ENCODE assay signal across 1 cellular context in genomic region chr11:72814139-72814830, GRCh38.
A peak's percentile ranks its signal among the peaks of the same experiment; 100 is the strongest.
TF ChIP-seq lines count a peak whose summit lies in the region.

Gene ATG16L2 (plus strand): TSS chr11:72814411. CDS start chr11:72814446, 35 bp downstream.

TF ChIP-seq in HepG2, 621 proteins besides CTCF, POLR2A, EP300 and RAD21 (continued from another document and continues in another):
- no peak for TF ChIP-seq ZNF503 (CRISPR knock-in tag; IDR thresholded peaks at IDR 0.05)
- TF ChIP-seq ZNF543 (CRISPR knock-in tag; IDR thresholded peaks at IDR 0.05) = peak; percentile 30; the same call in 1 of the 2 replicates
- TF ChIP-seq EEA1 (CRISPR knock-in tag; IDR thresholded peaks at IDR 0.05; ENCODE audit: borderline replicate concordance) = peak; percentile 63; the same call in 1 of the 2 replicates
- no peak for TF ChIP-seq NFE2 (CRISPR knock-in tag; IDR thresholded peaks at IDR 0.05)
- peak; percentile 25; the same call in 1 of the 2 replicates for TF ChIP-seq KMT2A (CRISPR knock-in tag; IDR thresholded peaks at IDR 0.05)
- peak; percentile 74; the same call in 1 of the 2 replicates for TF ChIP-seq ZBTB2 (CRISPR knock-in tag; IDR thresholded peaks at IDR 0.05; ENCODE audit: low read depth)
- TF ChIP-seq ONECUT2 (CRISPR knock-in tag; IDR thresholded peaks at IDR 0.05) = no peak
- TF ChIP-seq ZNF274 (CRISPR knock-in tag; IDR thresholded peaks at IDR 0.05) = no peak; the same call in 1 of the 2 replicates
- 0 out of 2 replicates have a peak, but pooled peaks have one; percentile 20 for TF ChIP-seq TRAFD1 (CRISPR knock-in tag; IDR thresholded peaks at IDR 0.05; ENCODE audit: borderline replicate concordance)
- no peak for TF ChIP-seq NR2F6 (IDR thresholded peaks at IDR 0.05)
- TF ChIP-seq NR2F6 (CRISPR knock-in tag; IDR thresholded peaks at IDR 0.05) = 0 out of 2 replicates have a peak, but pooled peaks have one; percentile 5
- no peak for TF ChIP-seq U2AF1 (optimal IDR thresholded peaks at IDR 0.05; ENCODE audit: low read depth, low read length)
- TF ChIP-seq KDM2A (CRISPR knock-in tag; IDR thresholded peaks at IDR 0.05; ENCODE audit: borderline replicate concordance, low read depth) = no peak
- 0 out of 2 replicates have a peak, but pooled peaks have one; percentile 54 for TF ChIP-seq ZNF253 (CRISPR knock-in tag; IDR thresholded peaks at IDR 0.05; ENCODE audit: borderline replicate concordance)
- TF ChIP-seq, protein P1, sequence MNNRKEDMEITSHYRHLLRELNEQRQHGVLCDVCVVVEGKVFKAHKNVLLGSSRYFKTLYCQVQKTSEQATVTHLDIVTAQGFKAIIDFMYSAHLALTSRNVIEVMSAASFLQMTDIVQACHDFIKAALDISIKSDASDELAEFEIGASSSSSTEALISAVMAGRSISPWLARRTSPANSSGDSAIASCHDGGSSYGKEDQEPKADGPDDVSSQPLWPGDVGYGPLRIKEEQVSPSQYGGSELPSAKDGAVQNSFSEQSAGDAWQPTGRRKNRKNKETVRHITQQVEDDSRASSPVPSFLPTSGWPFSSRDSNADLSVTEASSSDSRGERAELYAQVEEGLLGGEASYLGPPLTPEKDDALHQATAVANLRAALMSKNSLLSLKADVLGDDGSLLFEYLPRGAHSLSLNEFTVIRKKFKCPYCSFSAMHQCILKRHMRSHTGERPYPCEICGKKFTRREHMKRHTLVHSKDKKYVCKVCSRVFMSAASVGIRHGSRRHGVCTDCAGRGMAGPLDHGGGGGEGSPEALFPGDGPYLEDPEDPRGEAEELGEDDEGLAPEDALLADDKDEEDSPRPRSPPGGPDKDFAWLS (CRISPR knock-in tag; IDR thresholded peaks at IDR 0.05; ENCODE audit: borderline replicate concordance) = no peak
- TF ChIP-seq HDAC1 (CRISPR knock-in tag; IDR thresholded peaks at IDR 0.05) = peak; percentile 39; the same call in 1 of the 2 replicates
- no peak for TF ChIP-seq NONO (IDR thresholded peaks at IDR 0.05)
- TF ChIP-seq NONO (CRISPR knock-in tag; conservative IDR thresholded peaks at IDR 0.05) = peak; percentile 73
- TF ChIP-seq HOXD1 (CRISPR knock-in tag; IDR thresholded peaks at IDR 0.05) = 0 out of 2 replicates have a peak, but pooled peaks have one; percentile 10
- 0 out of 2 replicates have a peak, but pooled peaks have one; percentile 41 for TF ChIP-seq ZNF335 (CRISPR knock-in tag; IDR thresholded peaks at IDR 0.05)
- no peak for TF ChIP-seq NR2F1 (CRISPR knock-in tag; IDR thresholded peaks at IDR 0.05)
- 0 out of 2 replicates have a peak, but pooled peaks have one; percentile 16 for TF ChIP-seq ZNF572 (CRISPR knock-in tag; IDR thresholded peaks at IDR 0.05)
- TF ChIP-seq ZNF674 (CRISPR knock-in tag; IDR thresholded peaks at IDR 0.05; ENCODE audit: low read depth) = peak; percentile 81; the same call in 1 of the 2 replicates
- TF ChIP-seq REL (CRISPR knock-in tag; conservative IDR thresholded peaks at IDR 0.05) = 0 out of 2 replicates have a peak, but pooled peaks have one; percentile 2
- no peak for TF ChIP-seq NCOA2 (CRISPR knock-in tag; IDR thresholded peaks at IDR 0.05)
- 0 out of 2 replicates have a peak, but pooled peaks have one; percentile 63 for TF ChIP-seq ZNF446 (CRISPR knock-in tag; IDR thresholded peaks at IDR 0.05)
- no peak for TF ChIP-seq ZBTB37 (CRISPR knock-in tag; IDR thresholded peaks at IDR 0.05)
- peak; percentile 75; the same call in 1 of the 2 replicates for TF ChIP-seq ZFP82 (CRISPR knock-in tag; IDR thresholded peaks at IDR 0.05; ENCODE audit: borderline replicate concordance)
- TF ChIP-seq ZNF468 (CRISPR knock-in tag; IDR thresholded peaks at IDR 0.05) = 0 out of 2 replicates have a peak, but pooled peaks have one; percentile 29
- TF ChIP-seq ZNF24 (IDR thresholded peaks at IDR 0.05) = 0 out of 2 replicates have a peak, but pooled peaks have one; percentile 3
- no peak; the same call in 1 of the 2 replicates for TF ChIP-seq ZNF343 (CRISPR knock-in tag; IDR thresholded peaks at IDR 0.05)
- TF ChIP-seq, protein P2, sequence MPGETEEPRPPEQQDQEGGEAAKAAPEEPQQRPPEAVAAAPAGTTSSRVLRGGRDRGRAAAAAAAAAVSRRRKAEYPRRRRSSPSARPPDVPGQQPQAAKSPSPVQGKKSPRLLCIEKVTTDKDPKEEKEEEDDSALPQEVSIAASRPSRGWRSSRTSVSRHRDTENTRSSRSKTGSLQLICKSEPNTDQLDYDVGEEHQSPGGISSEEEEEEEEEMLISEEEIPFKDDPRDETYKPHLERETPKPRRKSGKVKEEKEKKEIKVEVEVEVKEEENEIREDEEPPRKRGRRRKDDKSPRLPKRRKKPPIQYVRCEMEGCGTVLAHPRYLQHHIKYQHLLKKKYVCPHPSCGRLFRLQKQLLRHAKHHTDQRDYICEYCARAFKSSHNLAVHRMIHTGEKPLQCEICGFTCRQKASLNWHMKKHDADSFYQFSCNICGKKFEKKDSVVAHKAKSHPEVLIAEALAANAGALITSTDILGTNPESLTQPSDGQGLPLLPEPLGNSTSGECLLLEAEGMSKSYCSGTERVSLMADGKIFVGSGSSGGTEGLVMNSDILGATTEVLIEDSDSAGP (CRISPR knock-in tag; IDR thresholded peaks at IDR 0.05; ENCODE audit: borderline replicate concordance) = no peak; the same call in 1 of the 2 replicates
- TF ChIP-seq HES4 (CRISPR knock-in tag; IDR thresholded peaks at IDR 0.05; ENCODE audit: borderline replicate concordance) = no peak
- TF ChIP-seq ZNF607 (CRISPR knock-in tag; IDR thresholded peaks at IDR 0.05; ENCODE audit: borderline replicate concordance) = peak; percentile 6
- no peak; the same call in 1 of the 2 replicates for TF ChIP-seq ZNF614 (CRISPR knock-in tag; IDR thresholded peaks at IDR 0.05; ENCODE audit: borderline replicate concordance)
- no peak for TF ChIP-seq MTA3 (CRISPR knock-in tag; IDR thresholded peaks at IDR 0.05)
- no peak; the same call in 1 of the 2 replicates for TF ChIP-seq MEIS2 (CRISPR knock-in tag; IDR thresholded peaks at IDR 0.05)
- TF ChIP-seq PCBP2 (optimal IDR thresholded peaks at IDR 0.05; ENCODE audit: low read depth, low read length, poor library complexity, severe bottlenecking) = no peak
- no peak for TF ChIP-seq GZF1 (CRISPR knock-in tag; IDR thresholded peaks at IDR 0.05)
- TF ChIP-seq DMAP1 (CRISPR knock-in tag; IDR thresholded peaks at IDR 0.05) = peak; percentile 38; the same call in 1 of the 2 replicates
- peak; percentile 16 for TF ChIP-seq ZNF883 (CRISPR knock-in tag; IDR thresholded peaks at IDR 0.05; ENCODE audit: not compliant biosample characterization)
- TF ChIP-seq LCORL (IDR thresholded peaks at IDR 0.05) = no peak
- no peak for TF ChIP-seq LCORL (CRISPR knock-in tag; IDR thresholded peaks at IDR 0.05)
- TF ChIP-seq YEATS4 (CRISPR knock-in tag; IDR thresholded peaks at IDR 0.05; ENCODE audit: borderline replicate concordance) = peak; percentile 73; the same call in 1 of the 2 replicates
- TF ChIP-seq ZNF761 (CRISPR knock-in tag; conservative IDR thresholded peaks at IDR 0.05) = 0 out of 2 replicates have a peak, but pooled peaks have one; percentile 7
- TF ChIP-seq, protein P3, sequence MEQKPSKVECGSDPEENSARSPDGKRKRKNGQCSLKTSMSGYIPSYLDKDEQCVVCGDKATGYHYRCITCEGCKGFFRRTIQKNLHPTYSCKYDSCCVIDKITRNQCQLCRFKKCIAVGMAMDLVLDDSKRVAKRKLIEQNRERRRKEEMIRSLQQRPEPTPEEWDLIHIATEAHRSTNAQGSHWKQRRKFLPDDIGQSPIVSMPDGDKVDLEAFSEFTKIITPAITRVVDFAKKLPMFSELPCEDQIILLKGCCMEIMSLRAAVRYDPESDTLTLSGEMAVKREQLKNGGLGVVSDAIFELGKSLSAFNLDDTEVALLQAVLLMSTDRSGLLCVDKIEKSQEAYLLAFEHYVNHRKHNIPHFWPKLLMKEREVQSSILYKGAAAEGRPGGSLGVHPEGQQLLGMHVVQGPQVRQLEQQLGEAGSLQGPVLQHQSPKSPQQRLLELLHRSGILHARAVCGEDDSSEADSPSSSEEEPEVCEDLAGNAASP (CRISPR knock-in tag; IDR thresholded peaks at IDR 0.05; ENCODE audit: borderline replicate concordance) = 0 out of 2 replicates have a peak, but pooled peaks have one; percentile 6
- no peak for TF ChIP-seq POLR2AphosphoS2 (IDR thresholded peaks at IDR 0.05; ENCODE audit: low read depth, low read length)
- TF ChIP-seq ZNF605 (CRISPR knock-in tag; IDR thresholded peaks at IDR 0.05) = peak; percentile 28
- TF ChIP-seq, protein P4, sequence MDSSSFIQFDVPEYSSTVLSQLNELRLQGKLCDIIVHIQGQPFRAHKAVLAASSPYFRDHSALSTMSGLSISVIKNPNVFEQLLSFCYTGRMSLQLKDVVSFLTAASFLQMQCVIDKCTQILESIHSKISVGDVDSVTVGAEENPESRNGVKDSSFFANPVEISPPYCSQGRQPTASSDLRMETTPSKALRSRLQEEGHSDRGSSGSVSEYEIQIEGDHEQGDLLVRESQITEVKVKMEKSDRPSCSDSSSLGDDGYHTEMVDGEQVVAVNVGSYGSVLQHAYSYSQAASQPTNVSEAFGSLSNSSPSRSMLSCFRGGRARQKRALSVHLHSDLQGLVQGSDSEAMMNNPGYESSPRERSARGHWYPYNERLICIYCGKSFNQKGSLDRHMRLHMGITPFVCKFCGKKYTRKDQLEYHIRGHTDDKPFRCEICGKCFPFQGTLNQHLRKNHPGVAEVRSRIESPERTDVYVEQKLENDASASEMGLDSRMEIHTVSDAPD (CRISPR knock-in tag; IDR thresholded peaks at IDR 0.05) = no peak
- TF ChIP-seq PHF5A (CRISPR knock-in tag; IDR thresholded peaks at IDR 0.05; ENCODE audit: low read depth, unreplicated experiment) = no peak
- no peak for TF ChIP-seq ZNF567 (CRISPR knock-in tag; IDR thresholded peaks at IDR 0.05; ENCODE audit: borderline replicate concordance)
- no peak; the same call in 1 of the 2 replicates for TF ChIP-seq ETV6 (CRISPR knock-in tag; conservative IDR thresholded peaks at IDR 0.05)
- TF ChIP-seq FOXO4 (CRISPR knock-in tag; conservative IDR thresholded peaks at IDR 0.05) = no peak
- peak; percentile 94 for TF ChIP-seq BHLHE40 (IDR thresholded peaks at IDR 0.05; ENCODE audit: low read length)
- no peak for TF ChIP-seq CHD4 (IDR thresholded peaks at IDR 0.05; ENCODE audit: borderline replicate concordance, low read length)
- peak; percentile 60; the same call in 1 of the 2 replicates for TF ChIP-seq ZNF547 (CRISPR knock-in tag; IDR thresholded peaks at IDR 0.05)
- 0 out of 2 replicates have a peak, but pooled peaks have one; percentile 37 for TF ChIP-seq TGIF2 (CRISPR knock-in tag; IDR thresholded peaks at IDR 0.05)
- no peak for TF ChIP-seq FOXJ3 (CRISPR knock-in tag; IDR thresholded peaks at IDR 0.05; ENCODE audit: borderline replicate concordance)
- peak; percentile 67; the same call in 1 of the 2 replicates for TF ChIP-seq POLR2G (IDR thresholded peaks at IDR 0.05; ENCODE audit: low read depth, low read length)
- TF ChIP-seq ZSCAN21 (CRISPR knock-in tag; IDR thresholded peaks at IDR 0.05; ENCODE audit: borderline replicate concordance) = peak; percentile 25; the same call in 1 of the 2 replicates
